1 cellular context compared by ENCODE assay signal in genomic region chr4:2637956-2638552, GRCh38.
TF ChIP-seq lines count a peak whose summit lies in the region.

No MANE protein-coding gene starts in this region.

TF ChIP-seq in WTC11, 78 proteins besides CTCF, POLR2A, EP300 and RAD21 (continued from another document):
- no peak for TF ChIP-seq ZNF532 (CRISPR knock-in tag; IDR thresholded peaks at IDR 0.05; ENCODE audit: borderline replicate concordance)
- TF ChIP-seq NR1H2 (CRISPR knock-in tag; IDR thresholded peaks at IDR 0.05): no peak
- TF ChIP-seq NFYB (CRISPR knock-in tag; conservative IDR thresholded peaks at IDR 0.05; ENCODE audit: low read depth): no peak
- no peak for TF ChIP-seq EMX1 (CRISPR knock-in tag; IDR thresholded peaks at IDR 0.05)
- TF ChIP-seq ZNF425 (CRISPR knock-in tag; conservative IDR thresholded peaks at IDR 0.05): no peak
- TF ChIP-seq FOXK1 (CRISPR knock-in tag; IDR thresholded peaks at IDR 0.05): no peak
- no peak for TF ChIP-seq ERG (CRISPR knock-in tag; IDR thresholded peaks at IDR 0.05)
